1 cellular context compared by ENCODE assay signal in the genomic region with DNA sequence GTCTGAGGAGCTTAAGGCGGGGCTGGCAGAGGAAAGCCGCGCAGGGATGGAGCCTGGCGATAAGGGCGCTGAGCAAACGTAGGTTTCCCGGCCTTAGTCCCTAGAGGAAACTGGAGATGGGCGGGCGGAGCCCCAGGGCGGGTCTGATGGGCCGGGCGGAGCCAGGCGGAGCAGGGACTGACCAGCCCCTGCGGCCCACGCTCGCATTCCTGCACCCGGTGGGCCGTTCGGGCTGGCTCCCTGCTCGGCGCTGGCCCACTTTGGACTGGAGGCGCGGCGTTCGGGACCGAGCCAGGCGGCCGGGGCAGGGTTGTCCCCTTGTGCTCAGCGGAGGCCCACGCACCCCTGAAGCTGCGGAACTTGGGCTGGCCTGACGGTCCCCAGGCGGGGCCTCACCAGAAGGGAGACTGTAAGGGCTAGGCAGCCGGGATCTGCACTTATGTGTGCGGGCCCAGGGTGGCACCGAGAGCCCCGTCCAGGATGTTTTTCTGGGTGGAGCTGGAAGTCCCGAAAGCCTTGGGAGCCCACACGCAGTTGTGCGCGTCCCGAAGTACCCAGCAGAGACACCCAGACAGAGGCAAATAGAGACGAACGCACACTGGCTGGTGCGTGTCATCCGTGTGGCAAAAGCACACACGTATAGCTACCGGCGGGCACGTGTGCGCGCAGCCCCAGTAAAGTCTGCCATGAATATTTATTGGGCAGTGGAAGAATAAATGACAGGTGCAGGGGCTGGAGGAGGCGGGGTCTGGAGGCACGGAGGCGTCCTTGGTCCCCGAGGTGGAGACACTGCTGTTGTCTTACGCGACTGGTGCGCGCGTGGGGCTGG.
TF ChIP-seq lines count a peak whose summit lies in the region.

No MANE protein-coding gene starts in this region.

TF ChIP-seq in HepG2, 621 proteins besides CTCF, POLR2A, EP300 and RAD21 (continued from another document and continues in another):
- TF ChIP-seq, protein P1, sequence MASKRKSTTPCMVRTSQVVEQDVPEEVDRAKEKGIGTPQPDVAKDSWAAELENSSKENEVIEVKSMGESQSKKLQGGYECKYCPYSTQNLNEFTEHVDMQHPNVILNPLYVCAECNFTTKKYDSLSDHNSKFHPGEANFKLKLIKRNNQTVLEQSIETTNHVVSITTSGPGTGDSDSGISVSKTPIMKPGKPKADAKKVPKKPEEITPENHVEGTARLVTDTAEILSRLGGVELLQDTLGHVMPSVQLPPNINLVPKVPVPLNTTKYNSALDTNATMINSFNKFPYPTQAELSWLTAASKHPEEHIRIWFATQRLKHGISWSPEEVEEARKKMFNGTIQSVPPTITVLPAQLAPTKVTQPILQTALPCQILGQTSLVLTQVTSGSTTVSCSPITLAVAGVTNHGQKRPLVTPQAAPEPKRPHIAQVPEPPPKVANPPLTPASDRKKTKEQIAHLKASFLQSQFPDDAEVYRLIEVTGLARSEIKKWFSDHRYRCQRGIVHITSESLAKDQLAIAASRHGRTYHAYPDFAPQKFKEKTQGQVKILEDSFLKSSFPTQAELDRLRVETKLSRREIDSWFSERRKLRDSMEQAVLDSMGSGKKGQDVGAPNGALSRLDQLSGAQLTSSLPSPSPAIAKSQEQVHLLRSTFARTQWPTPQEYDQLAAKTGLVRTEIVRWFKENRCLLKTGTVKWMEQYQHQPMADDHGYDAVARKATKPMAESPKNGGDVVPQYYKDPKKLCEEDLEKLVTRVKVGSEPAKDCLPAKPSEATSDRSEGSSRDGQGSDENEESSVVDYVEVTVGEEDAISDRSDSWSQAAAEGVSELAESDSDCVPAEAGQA (IDR thresholded peaks at IDR 0.05; ENCODE audit: low read depth) = no peak
- TF ChIP-seq, protein P1 (CRISPR knock-in tag; IDR thresholded peaks at IDR 0.05; ENCODE audit: borderline replicate concordance) = no peak
- TF ChIP-seq ZNF350 (CRISPR knock-in tag; IDR thresholded peaks at IDR 0.05; ENCODE audit: borderline replicate concordance, low read depth) (peak; percentile 30; the same call in 1 of the 2 replicates), BRD4 (CRISPR knock-in tag; IDR thresholded peaks at IDR 0.05) (no peak), MAFK (conservative IDR thresholded peaks at IDR 0.05 in 1 of 2, IDR thresholded peaks at IDR 0.05 in 1 of 2; ENCODE audit: low read length in 2 of 2) (no peak), ZSCAN22 (CRISPR knock-in tag; IDR thresholded peaks at IDR 0.05) (no peak), ZNF674 (CRISPR knock-in tag; IDR thresholded peaks at IDR 0.05; ENCODE audit: low read depth) (no peak), ZFX (CRISPR knock-in tag; IDR thresholded peaks at IDR 0.05; ENCODE audit: low read depth) (peak; percentile 41; the same call in 1 of the 2 replicates), SAP130 (CRISPR knock-in tag; IDR thresholded peaks at IDR 0.05; ENCODE audit: low read depth) (no peak), ZNF12 (CRISPR knock-in tag; IDR thresholded peaks at IDR 0.05) (no peak), MED1 (CRISPR knock-in tag; IDR thresholded peaks at IDR 0.05) (no peak), ZNF788 (CRISPR knock-in tag; IDR thresholded peaks at IDR 0.05; ENCODE audit: borderline replicate concordance) (no peak), ZNF749 (CRISPR knock-in tag; IDR thresholded peaks at IDR 0.05; ENCODE audit: borderline replicate concordance) (no peak), SIN3B (IDR thresholded peaks at IDR 0.05; ENCODE audit: low read length) (no peak), KDM6A (CRISPR knock-in tag; IDR thresholded peaks at IDR 0.05; ENCODE audit: low read depth) (no peak), ZNF354B (CRISPR knock-in tag; IDR thresholded peaks at IDR 0.05) (no peak), FOXP1 (IDR thresholded peaks at IDR 0.05) (no peak), FOXP1 (CRISPR knock-in tag; IDR thresholded peaks at IDR 0.05) (no peak), REPIN1 (CRISPR knock-in tag; IDR thresholded peaks at IDR 0.05; ENCODE audit: borderline replicate concordance, low read depth) (no peak), SPEN (CRISPR knock-in tag; IDR thresholded peaks at IDR 0.05; ENCODE audit: low read depth) (no peak), ZNF138 (CRISPR knock-in tag; IDR thresholded peaks at IDR 0.05; ENCODE audit: low read depth) (no peak), KAT2B (IDR thresholded peaks at IDR 0.05; ENCODE audit: borderline replicate concordance, low read depth, low read length) (no peak), HOXA5 (CRISPR knock-in tag; IDR thresholded peaks at IDR 0.05) (no peak), MXD4 (CRISPR knock-in tag; IDR thresholded peaks at IDR 0.05) (no peak), ZBTB38 (CRISPR knock-in tag; IDR thresholded peaks at IDR 0.05) (no peak; the same call in 1 of the 2 replicates), RELA (CRISPR knock-in tag; IDR thresholded peaks at IDR 0.05) (no peak), KLF16 (CRISPR knock-in tag; IDR thresholded peaks at IDR 0.05) (no peak), ZNF781 (CRISPR knock-in tag; IDR thresholded peaks at IDR 0.05; ENCODE audit: borderline replicate concordance, not compliant biosample characterization) (no peak), ARNT2 (CRISPR knock-in tag; IDR thresholded peaks at IDR 0.05; ENCODE audit: low read depth) (no peak), ZBTB42 (CRISPR knock-in tag; IDR thresholded peaks at IDR 0.05) (no peak), MAZ (IDR thresholded peaks at IDR 0.05; ENCODE audit: borderline replicate concordance, low read depth, low read length) (no peak), MAZ (CRISPR knock-in tag; IDR thresholded peaks at IDR 0.05; ENCODE audit: low read depth) (no peak), ZNF430 (CRISPR knock-in tag; IDR thresholded peaks at IDR 0.05) (no peak), RFX1 (IDR thresholded peaks at IDR 0.05) (no peak), EZH2 (conservative IDR thresholded peaks at IDR 0.05; ENCODE audit: low read depth, low read length) (peak; percentile 51; the same call in 1 of the 2 replicates), CHCHD3 (CRISPR knock-in tag; IDR thresholded peaks at IDR 0.05) (no peak), AHR (CRISPR knock-in tag; IDR thresholded peaks at IDR 0.05) (no peak), TOE1 (CRISPR knock-in tag; IDR thresholded peaks at IDR 0.05) (no peak), NBN (conservative IDR thresholded peaks at IDR 0.05) (no peak), CENPT (CRISPR knock-in tag; IDR thresholded peaks at IDR 0.05; ENCODE audit: low read depth) (no peak), PHF21A (CRISPR knock-in tag; IDR thresholded peaks at IDR 0.05) (peak; percentile 30; the same call in 1 of the 2 replicates)
- TF ChIP-seq, protein P2, sequence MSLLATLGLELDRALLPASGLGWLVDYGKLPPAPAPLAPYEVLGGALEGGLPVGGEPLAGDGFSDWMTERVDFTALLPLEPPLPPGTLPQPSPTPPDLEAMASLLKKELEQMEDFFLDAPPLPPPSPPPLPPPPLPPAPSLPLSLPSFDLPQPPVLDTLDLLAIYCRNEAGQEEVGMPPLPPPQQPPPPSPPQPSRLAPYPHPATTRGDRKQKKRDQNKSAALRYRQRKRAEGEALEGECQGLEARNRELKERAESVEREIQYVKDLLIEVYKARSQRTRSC (CRISPR knock-in tag; IDR thresholded peaks at IDR 0.05; ENCODE audit: low read depth) = no peak
- TF ChIP-seq, protein P3, sequence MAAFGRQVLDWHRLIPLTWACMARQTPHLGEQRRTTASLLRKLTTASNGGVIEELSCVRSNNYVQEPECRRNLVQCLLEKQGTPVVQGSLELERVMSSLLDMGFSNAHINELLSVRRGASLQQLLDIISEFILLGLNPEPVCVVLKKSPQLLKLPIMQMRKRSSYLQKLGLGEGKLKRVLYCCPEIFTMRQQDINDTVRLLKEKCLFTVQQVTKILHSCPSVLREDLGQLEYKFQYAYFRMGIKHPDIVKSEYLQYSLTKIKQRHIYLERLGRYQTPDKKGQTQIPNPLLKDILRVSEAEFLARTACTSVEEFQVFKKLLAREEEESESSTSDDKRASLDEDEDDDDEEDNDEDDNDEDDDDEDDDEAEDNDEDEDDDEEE (CRISPR knock-in tag; IDR thresholded peaks at IDR 0.05) = 0 out of 2 replicates have a peak, but pooled peaks have one; percentile 40
- TF ChIP-seq, protein P4, sequence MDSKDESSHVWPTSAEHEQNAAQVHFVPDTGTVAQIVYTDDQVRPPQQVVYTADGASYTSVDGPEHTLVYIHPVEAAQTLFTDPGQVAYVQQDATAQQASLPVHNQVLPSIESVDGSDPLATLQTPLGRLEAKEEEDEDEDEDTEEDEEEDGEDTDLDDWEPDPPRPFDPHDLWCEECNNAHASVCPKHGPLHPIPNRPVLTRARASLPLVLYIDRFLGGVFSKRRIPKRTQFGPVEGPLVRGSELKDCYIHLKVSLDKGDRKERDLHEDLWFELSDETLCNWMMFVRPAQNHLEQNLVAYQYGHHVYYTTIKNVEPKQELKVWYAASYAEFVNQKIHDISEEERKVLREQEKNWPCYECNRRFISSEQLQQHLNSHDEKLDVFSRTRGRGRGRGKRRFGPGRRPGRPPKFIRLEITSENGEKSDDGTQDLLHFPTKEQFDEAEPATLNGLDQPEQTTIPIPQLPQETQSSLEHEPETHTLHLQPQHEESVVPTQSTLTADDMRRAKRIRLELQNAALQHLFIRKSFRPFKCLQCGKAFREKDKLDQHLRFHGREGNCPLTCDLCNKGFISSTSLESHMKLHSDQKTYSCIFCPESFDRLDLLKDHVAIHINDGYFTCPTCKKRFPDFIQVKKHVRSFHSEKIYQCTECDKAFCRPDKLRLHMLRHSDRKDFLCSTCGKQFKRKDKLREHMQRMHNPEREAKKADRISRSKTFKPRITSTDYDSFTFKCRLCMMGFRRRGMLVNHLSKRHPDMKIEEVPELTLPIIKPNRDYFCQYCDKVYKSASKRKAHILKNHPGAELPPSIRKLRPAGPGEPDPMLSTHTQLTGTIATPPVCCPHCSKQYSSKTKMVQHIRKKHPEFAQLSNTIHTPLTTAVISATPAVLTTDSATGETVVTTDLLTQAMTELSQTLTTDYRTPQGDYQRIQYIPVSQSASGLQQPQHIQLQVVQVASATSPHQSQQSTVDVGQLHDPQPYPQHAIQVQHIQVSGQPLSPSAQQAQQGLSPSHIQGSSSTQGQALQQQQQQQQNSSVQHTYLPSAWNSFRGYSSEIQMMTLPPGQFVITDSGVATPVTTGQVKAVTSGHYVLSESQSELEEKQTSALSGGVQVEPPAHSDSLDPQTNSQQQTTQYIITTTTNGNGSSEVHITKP (CRISPR knock-in tag; IDR thresholded peaks at IDR 0.05; ENCODE audit: low read depth) = peak; percentile 83
- TF ChIP-seq, protein P5, sequence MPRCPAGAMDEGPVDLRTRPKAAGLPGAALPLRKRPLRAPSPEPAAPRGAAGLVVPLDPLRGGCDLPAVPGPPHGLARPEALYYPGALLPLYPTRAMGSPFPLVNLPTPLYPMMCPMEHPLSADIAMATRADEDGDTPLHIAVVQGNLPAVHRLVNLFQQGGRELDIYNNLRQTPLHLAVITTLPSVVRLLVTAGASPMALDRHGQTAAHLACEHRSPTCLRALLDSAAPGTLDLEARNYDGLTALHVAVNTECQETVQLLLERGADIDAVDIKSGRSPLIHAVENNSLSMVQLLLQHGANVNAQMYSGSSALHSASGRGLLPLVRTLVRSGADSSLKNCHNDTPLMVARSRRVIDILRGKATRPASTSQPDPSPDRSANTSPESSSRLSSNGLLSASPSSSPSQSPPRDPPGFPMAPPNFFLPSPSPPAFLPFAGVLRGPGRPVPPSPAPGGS (CRISPR knock-in tag; IDR thresholded peaks at IDR 0.05) = 0 out of 2 replicates have a peak, but pooled peaks have one; percentile 54
- TF ChIP-seq, protein P6, sequence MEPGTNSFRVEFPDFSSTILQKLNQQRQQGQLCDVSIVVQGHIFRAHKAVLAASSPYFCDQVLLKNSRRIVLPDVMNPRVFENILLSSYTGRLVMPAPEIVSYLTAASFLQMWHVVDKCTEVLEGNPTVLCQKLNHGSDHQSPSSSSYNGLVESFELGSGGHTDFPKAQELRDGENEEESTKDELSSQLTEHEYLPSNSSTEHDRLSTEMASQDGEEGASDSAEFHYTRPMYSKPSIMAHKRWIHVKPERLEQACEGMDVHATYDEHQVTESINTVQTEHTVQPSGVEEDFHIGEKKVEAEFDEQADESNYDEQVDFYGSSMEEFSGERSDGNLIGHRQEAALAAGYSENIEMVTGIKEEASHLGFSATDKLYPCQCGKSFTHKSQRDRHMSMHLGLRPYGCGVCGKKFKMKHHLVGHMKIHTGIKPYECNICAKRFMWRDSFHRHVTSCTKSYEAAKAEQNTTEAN (CRISPR knock-in tag; conservative IDR thresholded peaks at IDR 0.05) = no peak
- TF ChIP-seq, protein P7, sequence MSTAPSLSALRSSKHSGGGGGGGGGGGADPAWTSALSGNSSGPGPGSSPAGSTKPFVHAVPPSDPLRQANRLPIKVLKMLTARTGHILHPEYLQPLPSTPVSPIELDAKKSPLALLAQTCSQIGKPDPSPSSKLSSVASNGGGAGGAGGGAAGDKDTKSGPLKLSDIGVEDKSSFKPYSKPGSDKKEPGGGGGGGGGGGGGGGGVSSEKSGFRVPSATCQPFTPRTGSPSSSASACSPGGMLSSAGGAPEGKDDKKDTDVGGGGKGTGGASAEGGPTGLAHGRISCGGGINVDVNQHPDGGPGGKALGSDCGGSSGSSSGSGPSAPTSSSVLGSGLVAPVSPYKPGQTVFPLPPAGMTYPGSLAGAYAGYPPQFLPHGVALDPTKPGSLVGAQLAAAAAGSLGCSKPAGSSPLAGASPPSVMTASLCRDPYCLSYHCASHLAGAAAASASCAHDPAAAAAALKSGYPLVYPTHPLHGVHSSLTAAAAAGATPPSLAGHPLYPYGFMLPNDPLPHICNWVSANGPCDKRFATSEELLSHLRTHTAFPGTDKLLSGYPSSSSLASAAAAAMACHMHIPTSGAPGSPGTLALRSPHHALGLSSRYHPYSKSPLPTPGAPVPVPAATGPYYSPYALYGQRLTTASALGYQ (CRISPR knock-in tag; IDR thresholded peaks at IDR 0.05) = no peak
